Comparison of ENCODE assay signal across 2 cellular contexts in genomic region chr12:52277486-52278245, GRCh38.
TF ChIP-seq lines count a peak whose summit lies in the region.

No MANE protein-coding gene starts in this region.

TF ChIP-seq in GM12878, 131 proteins besides CTCF, POLR2A, EP300 and RAD21:
- TF ChIP-seq NFXL1 (IDR thresholded peaks at IDR 0.05; ENCODE audit: borderline replicate concordance) (no peak), E2F8 (IDR thresholded peaks at IDR 0.05; ENCODE audit: low read depth, partially characterized antibody) (no peak), HDAC2 (IDR thresholded peaks at IDR 0.05) (no peak), ESRRA (IDR thresholded peaks at IDR 0.05; ENCODE audit: low read length) (no peak), SUPT20H (IDR thresholded peaks at IDR 0.05; ENCODE audit: borderline replicate concordance, control insufficient read depth, low read depth, low read length) (no peak), KLF5 (IDR thresholded peaks at IDR 0.05; ENCODE audit: partially characterized antibody) (no peak), E2F4 (IDR thresholded peaks at IDR 0.05; ENCODE audit: low read depth, low read length) (no peak), CHD4 (IDR thresholded peaks at IDR 0.05) (no peak), ZBTB4 (CRISPR knock-in tag; IDR thresholded peaks at IDR 0.05) (no peak), NBN (IDR thresholded peaks at IDR 0.05) (no peak)

TF ChIP-seq in GM23338, 12 proteins besides CTCF, POLR2A, EP300 and RAD21:
- no peak for TF ChIP-seq STAT1 (IDR thresholded peaks at IDR 0.05; ENCODE audit: unreplicated experiment)
- TF ChIP-seq JUNB (IDR thresholded peaks at IDR 0.05; ENCODE audit: unreplicated experiment) = no peak
- no peak for TF ChIP-seq ZNF462 (CRISPR knock-in tag; IDR thresholded peaks at IDR 0.05)
- no peak for TF ChIP-seq ZNF331 (CRISPR knock-in tag; IDR thresholded peaks at IDR 0.05; ENCODE audit: low read depth)
- TF ChIP-seq CREB1 (CRISPR knock-in tag; IDR thresholded peaks at IDR 0.05; ENCODE audit: low read depth) = no peak
- no peak for TF ChIP-seq ETS1 (IDR thresholded peaks at IDR 0.05)
